Comparison of ENCODE assay signal across 11 cellular contexts in the genomic region with DNA sequence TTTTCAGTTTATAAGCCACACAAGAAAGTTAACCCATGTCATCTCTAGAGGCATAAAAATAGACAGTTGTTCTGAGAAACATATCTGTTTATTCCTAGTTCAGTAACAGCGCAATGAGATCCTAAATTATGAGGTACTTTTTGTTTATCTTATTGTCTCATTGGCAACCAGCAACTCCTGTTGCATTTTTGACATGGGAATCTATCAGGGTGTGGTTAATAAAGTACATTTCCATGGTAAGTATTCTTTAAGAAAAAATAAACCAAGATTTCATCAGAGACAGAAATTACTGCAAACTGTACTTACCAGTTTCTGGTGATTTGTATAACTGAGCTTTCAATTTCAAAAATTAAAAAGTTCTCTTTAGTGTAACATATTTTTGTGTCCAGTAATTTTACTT. TPM values are rescaled to one million over a fixed set of nuclear protein-coding genes. Genes with fewer than 3 reads are reported as not detected.
DNase-seq lines count a peak whose midpoint lies in the region; ATAC-seq and TF ChIP-seq lines count a peak whose summit lies in the region.
"Had no signal": no experiment of that assay in that cellular context is flagged by ENCODE, and none has a peak within 500 bp of the region (broad histone marks: within the 10 kb centered on the region; RNA-seq: fewer than 3 reads in every experiment).

No MANE protein-coding gene starts in this region.

- no peaks in the 10 kb centered on the region for H3K27me3 ChIP-seq in foreskin keratinocyte
- no peaks in the 10 kb centered on the region for H3K27me3 ChIP-seq in suprapubic skin

- H3K9me3 Mint-ChIP-seq in T-helper 2 cell treated with Interferon-gamma antibody and Interleukin-4, amounts not matched to agents 5 μg/mL and 100 μg/mL, for 36 hours: no peaks in the 10 kb centered on the region
- H3K9me3 Mint-ChIP-seq in chondrocyte (ENCODE audit: low read depth): no peaks in the 10 kb centered on the region

- ATAC-seq in T-helper 17 cell (peak; percentile 15), foreskin keratinocyte (peak; percentile 15), HG03196 (IDR thresholded peaks at IDR 0.05; ENCODE audit: unreplicated experiment) (no peak)
- ATAC-seq in activated CD4-positive, CD25-positive, alpha-beta regulatory T cell treated with anti-CD3 and anti-CD28 coated beads, Interleukin-2, amount 50 U/mL, for 24 hours: no peak

- no peak for DNase-seq in T-helper 2 cell treated with Interferon-gamma antibody and Interleukin-4, amounts not matched to agents 5 μg/mL and 100 μg/mL, for 36 hours (ENCODE audit: low spot score)
- no peak for DNase-seq in T-helper 2 cell
- DNase-seq in T-helper 17 cell: no peak
- DNase-seq in foreskin keratinocyte: no peak
- no peak for DNase-seq in suprapubic skin (ENCODE audit: low spot score in 2 of 2)
- DNase-seq in chondrocyte (ENCODE audit: low spot score): no peak
- DNase-seq: 8988T, NCI-H1417 treated with DMSO at 0.1 percent for 48 hours, PC-9 had no signal

- H3K4me1 Mint-ChIP-seq in T-helper 2 cell treated with Interferon-gamma antibody and Interleukin-4, amounts not matched to agents 5 μg/mL and 100 μg/mL, for 36 hours (ENCODE audit: low read depth): peaks cover 74% of the 10 kb centered on the region
- H3K4me1 Mint-ChIP-seq in T-helper 17 cell (peaks cover 60% of the 10 kb centered on the region), chondrocyte (ENCODE audit: low read depth) (peaks cover 23% of the 10 kb centered on the region)

- no peak for TF ChIP-seq CTCF in foreskin keratinocyte (conservative IDR thresholded peaks at IDR 0.05)
- no peak for TF ChIP-seq CTCF in suprapubic skin (IDR thresholded peaks at IDR 0.05)
- no peak for TF ChIP-seq CTCF in chondrocyte (IDR thresholded peaks at IDR 0.05)

- H3K36me3 Mint-ChIP-seq in T-helper 2 cell treated with Interferon-gamma antibody and Interleukin-4, amounts not matched to agents 5 μg/mL and 100 μg/mL, for 36 hours (ENCODE audit: low read depth): peaks cover 30% of the 10 kb centered on the region
- H3K36me3 Mint-ChIP-seq in T-helper 17 cell (ENCODE audit: low read depth): peaks cover under 1% of the 10 kb centered on the region
- peaks cover 1% of the 10 kb centered on the region for H3K36me3 Mint-ChIP-seq in chondrocyte (ENCODE audit: low read depth)

- H3K4me3 ChIP-seq in suprapubic skin: peak overlapping the region; percentile 17
- H3K4me3 ChIP-seq: PC-9 had no signal

- WGBS in suprapubic skin: 12% methylated on average over 1 of the region's 1 CpG

- H3K4me3 Mint-ChIP-seq in T-helper 2 cell treated with Interferon-gamma antibody and Interleukin-4, amounts not matched to agents 5 μg/mL and 100 μg/mL, for 36 hours: peak overlapping the region; percentile 42
- peak overlapping the region; percentile 90 for H3K4me3 Mint-ChIP-seq in T-helper 17 cell
- H3K4me3 Mint-ChIP-seq in chondrocyte (ENCODE audit: unreplicated experiment): no peak overlapping the region

- H3K4me1 ChIP-seq in foreskin keratinocyte (peaks cover 16% of the 10 kb centered on the region), suprapubic skin (peaks cover 69% of the 10 kb centered on the region)

- H3K36me3 ChIP-seq in suprapubic skin: no peaks in the 10 kb centered on the region

- H3K27me3 Mint-ChIP-seq in T-helper 2 cell treated with Interferon-gamma antibody and Interleukin-4, amounts not matched to agents 5 μg/mL and 100 μg/mL, for 36 hours (ENCODE audit: low read depth): no peaks in the 10 kb centered on the region
- no peaks in the 10 kb centered on the region for H3K27me3 Mint-ChIP-seq in T-helper 17 cell
- no peaks in the 10 kb centered on the region for H3K27me3 Mint-ChIP-seq in chondrocyte (ENCODE audit: low read depth)

- peak overlapping the region; percentile 3 for H3K27ac ChIP-seq in foreskin keratinocyte
- H3K27ac ChIP-seq in suprapubic skin: peak overlapping the region; percentile 67
- H3K27ac ChIP-seq: PC-9 had no signal

- H3K27ac Mint-ChIP-seq in T-helper 2 cell treated with Interferon-gamma antibody and Interleukin-4, amounts not matched to agents 5 μg/mL and 100 μg/mL, for 36 hours: peak overlapping the region; percentile 26
- H3K27ac Mint-ChIP-seq in T-helper 17 cell (peak overlapping the region; percentile 99), chondrocyte (ENCODE audit: unreplicated experiment) (no peak overlapping the region)

- TF ChIP-seq POLR2A in suprapubic skin (IDR thresholded peaks at IDR 0.05): peak in 1 of 2 donors; percentile 16

- TF ChIP-seq EP300 in suprapubic skin (IDR thresholded peaks at IDR 0.05): no peak

- H3K9me3 ChIP-seq in T-helper 17 cell (ENCODE audit: control insufficient read depth, low read length, poor library complexity, severe bottlenecking) (no peaks in the 10 kb centered on the region), suprapubic skin (no peaks in the 10 kb centered on the region)

RNA-seq across cellular contexts. Expression of a gene that starts 9.0 kb away (rescaled TPM):
- total RNA-seq in T-helper 17 cell: 10 to 100 TPM; 80.0 to 82.8 TPM
- 18.0 and 24.1 TPM in 2 replicates for total RNA-seq in foreskin keratinocyte
- polyA plus RNA-seq in foreskin keratinocyte: 8.5 and 12.4 TPM in 2 replicates
- total RNA-seq in suprapubic skin: 10 to 100 TPM; 17.8 to 60.2 (median 42.6) TPM
- 11.2 to 11.6 TPM (median 11.5 TPM) in 3 replicates for total RNA-seq in chondrocyte

RNA-seq across cellular contexts. Expression of a gene that starts 47.1 kb away (rescaled TPM):
- total RNA-seq in T-helper 17 cell: 1 to 10 TPM; 3.8 to 4.6 TPM
- total RNA-seq in foreskin keratinocyte: 10.3 and 12.2 TPM in 2 replicates
- polyA plus RNA-seq in foreskin keratinocyte: 10.2 and 10.9 TPM in 2 replicates
- 100 to 1,000 TPM; 146 to 162 (median 152) TPM for total RNA-seq in suprapubic skin
- 846 to 4,145 TPM (median 3,929 TPM) in 3 replicates for total RNA-seq in chondrocyte

Comparison
In these comparisons a context has a peak if more than half of its experiments do, and no peak if none do; other contexts are left out.
1. ATAC-seq: peak in T-helper 17 cell (single experiment) and foreskin keratinocyte (single experiment); none in HG03196 (single experiment) and activated CD4-positive, CD25-positive, alpha-beta regulatory T cell treated with anti-CD3 and anti-CD28 coated beads, Interleukin-2, amount 50 U/mL, for 24 hours (0 of 2).